In genomic region chr11:36511062-36511461, GRCh38 we compare ENCODE assay signal across 1 cellular context.
TF ChIP-seq lines count a peak whose summit lies in the region.

No MANE protein-coding gene starts in this region.

TF ChIP-seq in K562, 482 proteins besides CTCF, POLR2A, EP300 and RAD21:
- TF ChIP-seq RBM25 (IDR thresholded peaks at IDR 0.05; ENCODE audit: low read depth, low read length, severe bottlenecking) (peak; percentile 52), ZNF121 (CRISPR knock-in tag; conservative IDR thresholded peaks at IDR 0.05) (peak; percentile 82)
